8 cellular contexts compared by ENCODE assay signal in the genomic region with DNA sequence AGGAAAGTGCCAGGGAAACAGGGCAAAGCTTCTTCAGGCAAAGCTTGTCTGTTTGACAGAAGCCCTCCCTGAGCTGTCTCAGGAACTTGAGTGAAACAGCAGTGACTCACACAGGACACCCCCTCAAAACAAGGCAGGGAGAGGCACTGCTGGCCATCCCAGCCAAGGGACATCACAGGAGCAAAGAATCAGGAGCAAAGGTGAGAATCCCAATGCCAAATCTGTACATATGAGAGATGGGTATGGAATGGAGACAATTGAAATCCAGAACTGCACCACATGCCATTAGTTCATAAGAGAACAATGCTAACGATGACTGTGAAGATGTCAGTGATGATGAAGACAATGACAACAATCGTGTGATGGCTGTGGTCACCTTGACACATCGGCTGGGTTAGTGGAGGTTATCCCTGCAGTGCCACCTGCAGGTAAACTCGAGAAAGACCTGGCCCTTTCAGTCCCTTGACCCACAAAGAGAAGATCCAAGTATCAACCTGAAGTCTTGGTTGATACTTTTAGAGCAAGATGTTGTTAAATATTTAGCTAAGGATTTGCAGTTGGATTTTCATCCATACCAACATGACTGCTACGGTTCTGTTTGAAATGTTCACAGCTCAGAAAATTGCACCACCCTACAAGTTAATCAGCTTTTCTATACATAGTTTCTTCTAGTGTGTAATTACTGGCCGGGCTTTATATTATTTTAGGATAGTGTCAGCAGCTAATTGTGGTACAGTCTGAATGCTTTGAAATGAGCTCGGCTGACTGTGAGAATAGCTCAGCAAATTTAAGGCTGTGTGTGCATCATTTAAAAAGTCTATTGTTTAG. TPM values are rescaled to one million over a fixed set of nuclear protein-coding genes. Genes with fewer than 3 reads are reported as not detected.
A peak's percentile ranks its signal among the peaks of the same experiment; 100 is the strongest.
DNase-seq lines count a peak whose midpoint lies in the region; ATAC-seq, FAIRE-seq and TF ChIP-seq lines count a peak whose summit lies in the region.

No MANE protein-coding gene starts in this region.

- H3K4me1 Mint-ChIP-seq in chondrocyte (ENCODE audit: low read depth) (peaks cover 4% of the 10 kb centered on the region), T-helper 17 cell (peaks cover 2% of the 10 kb centered on the region)
- H3K4me1 Mint-ChIP-seq in stimulated activated naive B cell treated with anti-CD40 and anti-IgM and Interleukin-4, amounts not matched to agents 10 μg/mL and 1 μg/mL and 100 μg/mL, for 72 hours: no peaks in the 10 kb centered on the region

- H3K9me3 ChIP-seq in T-helper 17 cell (ENCODE audit: control insufficient read depth, low read length, poor library complexity, severe bottlenecking): no peaks in the 10 kb centered on the region

- peak; percentile 65 for TF ChIP-seq CTCF in chondrocyte (IDR thresholded peaks at IDR 0.05)

- H3K27me3 Mint-ChIP-seq in chondrocyte (ENCODE audit: low read depth) (no peaks in the 10 kb centered on the region), T-helper 17 cell (peaks cover 20% of the 10 kb centered on the region)
- H3K27me3 Mint-ChIP-seq in stimulated activated naive B cell treated with anti-CD40 and anti-IgM and Interleukin-4, amounts not matched to agents 10 μg/mL and 1 μg/mL and 100 μg/mL, for 72 hours: peaks cover 13 to 22% of the 10 kb centered on the region in 2 donors

- no peak for TF ChIP-seq POLR2A in GM12891 (IDR thresholded peaks at IDR 0.05; ENCODE audit: low read depth, low read length)

- peaks cover 25% of the 10 kb centered on the region for H3K9me3 Mint-ChIP-seq in chondrocyte (ENCODE audit: low read depth)
- H3K9me3 Mint-ChIP-seq in stimulated activated naive B cell treated with anti-CD40 and anti-IgM and Interleukin-4, amounts not matched to agents 10 μg/mL and 1 μg/mL and 100 μg/mL, for 72 hours: peaks cover 14 to 15% of the 10 kb centered on the region in 2 donors

- DNase-seq in ACHN: peak; percentile 28
- no peak for DNase-seq in GM12891 (ENCODE audit: insufficient read length, low spot score)
- peak; percentile 21 for DNase-seq in KBM-7
- DNase-seq in chondrocyte (ENCODE audit: low spot score): no peak
- no peak for DNase-seq in stimulated activated naive B cell treated with anti-CD40 and anti-IgM and Interleukin-4, amounts not matched to agents 10 μg/mL and 1 μg/mL and 100 μg/mL, for 72 hours
- no peak for DNase-seq in NCI-H2029 (lab: John Stamatoyannopoulos, UW)
- DNase-seq in T-helper 17 cell: no peak

- in situ Hi-C loops in ACHN (cut with HindIII; ENCODE audit: low pct_ligation_motif_present, low pct_unique_long_range_greater_than_20kb, low sequenced_read_pairs) (no loop called here), KBM-7 (cut with MboI; ENCODE audit: low pct_unique_long_range_greater_than_20kb, low sequenced_read_pairs) (no loop called here)

- H3K27ac Mint-ChIP-seq in chondrocyte (ENCODE audit: unreplicated experiment) (no peak overlapping the region), T-helper 17 cell (no peak overlapping the region)
- no peak overlapping the region for H3K27ac Mint-ChIP-seq in stimulated activated naive B cell treated with anti-CD40 and anti-IgM and Interleukin-4, amounts not matched to agents 10 μg/mL and 1 μg/mL and 100 μg/mL, for 72 hours

- peak; percentile 45 to 51 for ATAC-seq in stimulated activated naive B cell treated with anti-CD40 and anti-IgM and Interleukin-4, amounts not matched to agents 10 μg/mL and 1 μg/mL and 100 μg/mL, for 72 hours (replicated peaks)
- ATAC-seq in HG03469 (IDR thresholded peaks at IDR 0.05; ENCODE audit: unreplicated experiment) (no peak), T-helper 17 cell (no peak)

- H3K4me3 Mint-ChIP-seq in chondrocyte (ENCODE audit: unreplicated experiment) (no peak overlapping the region), T-helper 17 cell (no peak overlapping the region)
- H3K4me3 Mint-ChIP-seq in stimulated activated naive B cell treated with anti-CD40 and anti-IgM and Interleukin-4, amounts not matched to agents 10 μg/mL and 1 μg/mL and 100 μg/mL, for 72 hours: no peak overlapping the region

- peak; percentile 69 for FAIRE-seq in GM12891 (lab: Jason Lieb, UNC)

- H3K36me3 Mint-ChIP-seq in chondrocyte (ENCODE audit: low read depth) (peaks cover 3% of the 10 kb centered on the region), T-helper 17 cell (ENCODE audit: low read depth) (no peaks in the 10 kb centered on the region)
- H3K36me3 Mint-ChIP-seq in stimulated activated naive B cell treated with anti-CD40 and anti-IgM and Interleukin-4, amounts not matched to agents 10 μg/mL and 1 μg/mL and 100 μg/mL, for 72 hours: no peaks in the 10 kb centered on the region

TF ChIP-seq in GM12891, 5 proteins besides CTCF, POLR2A, EP300 and RAD21:
- no peak for TF ChIP-seq TAF1 (IDR thresholded peaks at IDR 0.05; ENCODE audit: low read depth, low read length)
- TF ChIP-seq SPI1 (IDR thresholded peaks at IDR 0.05; ENCODE audit: low read depth, low read length): no peak
- no peak for TF ChIP-seq POLR2AphosphoS5 (IDR thresholded peaks at IDR 0.05; ENCODE audit: low read depth, low read length)
- no peak for TF ChIP-seq POU2F2 (IDR thresholded peaks at IDR 0.05; ENCODE audit: low read depth, low read length)
- no peak for TF ChIP-seq PAX5 (IDR thresholded peaks at IDR 0.05; ENCODE audit: insufficient read depth, low read length, severe bottlenecking)

RNA-seq across cellular contexts. Expression of a gene that starts 42.0 kb away (rescaled TPM):
- polyA plus RNA-seq in GM12891 (2012; ENCODE audit: low read depth, missing spikeins): 87.7 TPM
- total RNA-seq in chondrocyte: 115 to 130 TPM (median 119 TPM) in 3 replicates
- total RNA-seq in T-helper 17 cell: 10 to 100 TPM; 68.5 to 90.2 TPM

Comparison
In these comparisons a context has a peak if more than half of its experiments do, and no peak if none do; other contexts are left out.
1. DNase-seq: peak in ACHN (single experiment) and KBM-7 (single experiment); none in GM12891 (single experiment), chondrocyte (single experiment), stimulated activated naive B cell treated with anti-CD40 and anti-IgM and Interleukin-4, amounts not matched to agents 10 μg/mL and 1 μg/mL and 100 μg/mL, for 72 hours (single experiment), NCI-H2029 (single experiment) and T-helper 17 cell (0 of 3).
2. ATAC-seq: peak in stimulated activated naive B cell treated with anti-CD40 and anti-IgM and Interleukin-4, amounts not matched to agents 10 μg/mL and 1 μg/mL and 100 μg/mL, for 72 hours (2 of 2); none in HG03469 (single experiment) and T-helper 17 cell (single experiment).